ENCODE assay signal across 23 cellular contexts in the genomic region with DNA sequence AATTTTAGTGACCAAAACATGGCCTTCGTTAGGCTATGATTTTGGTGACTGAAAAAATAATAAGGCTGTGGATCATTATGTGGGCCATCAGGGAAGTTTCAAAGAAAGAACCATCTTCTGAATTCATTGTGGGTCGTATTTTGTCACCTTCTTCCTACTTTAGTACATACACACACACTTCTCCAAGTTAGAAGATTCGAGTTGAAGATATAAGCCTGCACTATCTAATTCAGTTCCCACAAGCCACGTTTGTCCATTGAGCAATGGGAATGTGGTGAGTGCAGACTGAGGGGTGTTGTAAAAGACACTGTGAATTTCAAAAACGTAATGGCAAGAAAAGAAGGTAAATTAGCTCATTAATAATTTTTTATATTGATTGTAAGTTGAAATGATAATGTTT.
"Had no signal": no experiment of that assay in that cellular context is flagged by ENCODE, and none has a peak within 500 bp of the region (broad histone marks: within the 10 kb centered on the region; RNA-seq: fewer than 3 reads in every experiment).

No MANE protein-coding gene starts in this region.

- H3K36me3 ChIP-seq: esophagus squamous epithelium, left lung, lower lobe of right lung, neutrophil, right lobe of liver, stomach, thyroid gland, upper lobe of left lung had no signal

- H3K4me3 ChIP-seq: esophagus squamous epithelium, left lung, lower lobe of right lung, right lobe of liver, stomach, thyroid gland, upper lobe of left lung had no signal

- H3K27me3 Mint-ChIP-seq: activated CD4-positive, alpha-beta T cell treated with anti-CD3 and anti-CD28 coated beads for 36 hours; activated CD8-positive, alpha-beta memory T cell treated with anti-CD3 and anti-CD28 coated beads, Interleukin-2, amount 10 ng/mL, durations not matched to agents 7 days and 5 days; activated naive CD4-positive, alpha-beta T cell treated with anti-CD3 and anti-CD28 coated beads, Interleukin-2, amount 50 U/mL, for 24 hours; central memory CD8-positive, alpha-beta T cell; dendritic cell treated with granulocyte-macrophage colony-stimulating factor and Interleukin-4, amounts not matched to agents 40 ng/mL and 50 ng/mL, for 4 days had no signal

- DNase-seq: activated CD4-positive, alpha-beta T cell treated with anti-CD3 and anti-CD28 coated beads for 36 hours; activated CD4-positive, CD25-positive, alpha-beta regulatory T cell; activated CD8-positive, alpha-beta memory T cell treated with anti-CD3 and anti-CD28 coated beads, Interleukin-2, amount 10 ng/mL, durations not matched to agents 7 days and 5 days; activated CD8-positive, alpha-beta T cell treated with anti-CD3 and anti-CD28 coated beads, Interleukin-2, amount 10 ng/mL, durations not matched to agents 7 days and 5 days; activated T-cell treated with anti-CD3 and anti-CD28 coated beads, Interleukin-2, amount 50 U/mL, for 48 hours; esophagus squamous epithelium; foreskin melanocyte; left lung; mesendoderm; right lobe of liver; stimulated activated CD4-positive, alpha-beta T cell treated with anti-CD3 and anti-CD28 coated beads, Interleukin-4, amount 100 ng/mL, for 1 hour; stomach; T-helper 2 cell; thyroid gland; upper lobe of left lung had no signal

- H3K27ac Mint-ChIP-seq: activated CD4-positive, alpha-beta T cell treated with anti-CD3 and anti-CD28 coated beads for 36 hours; activated CD8-positive, alpha-beta memory T cell treated with anti-CD3 and anti-CD28 coated beads, Interleukin-2, amount 10 ng/mL, durations not matched to agents 7 days and 5 days; activated CD8-positive, alpha-beta T cell treated with anti-CD3 and anti-CD28 coated beads, Interleukin-2, amount 10 ng/mL, durations not matched to agents 7 days and 5 days; activated naive CD4-positive, alpha-beta T cell treated with anti-CD3 and anti-CD28 coated beads, Interleukin-2, amount 50 U/mL, for 24 hours; activated T-helper 2 cell treated with anti-CD3 and anti-CD28 coated beads, Interferon-gamma antibody, Interleukin-2, Interleukin-4, amounts not matched to agents 10 μg/mL and 5 μg/mL and 100 μg/mL, durations not matched to agents 14 hours and 24 hours and 36 hours; dendritic cell treated with granulocyte-macrophage colony-stimulating factor and Interleukin-4, amounts not matched to agents 40 ng/mL and 50 ng/mL, for 4 days; nephron; stimulated activated effector memory CD8-positive, alpha-beta T cell treated with anti-CD3 and anti-CD28 coated beads, Interleukin-12 subunit alpha, Interleukin-12 subunit beta, amount 100 ng/mL, for 72 hours had no signal

- H3K4me1 Mint-ChIP-seq: activated CD4-positive, alpha-beta T cell treated with anti-CD3 and anti-CD28 coated beads for 36 hours; activated CD8-positive, alpha-beta memory T cell treated with anti-CD3 and anti-CD28 coated beads, Interleukin-2, amount 10 ng/mL, durations not matched to agents 7 days and 5 days; activated naive CD4-positive, alpha-beta T cell treated with anti-CD3 and anti-CD28 coated beads, Interleukin-2, amount 50 U/mL, for 24 hours; central memory CD8-positive, alpha-beta T cell; stimulated activated effector memory CD8-positive, alpha-beta T cell treated with anti-CD3 and anti-CD28 coated beads, Interleukin-12 subunit alpha, Interleukin-12 subunit beta, amount 100 ng/mL, for 72 hours had no signal

- H3K4me3 Mint-ChIP-seq: activated CD4-positive, alpha-beta T cell treated with anti-CD3 and anti-CD28 coated beads for 36 hours; activated CD8-positive, alpha-beta memory T cell treated with anti-CD3 and anti-CD28 coated beads, Interleukin-2, amount 10 ng/mL, durations not matched to agents 7 days and 5 days; activated CD8-positive, alpha-beta T cell treated with anti-CD3 and anti-CD28 coated beads, Interleukin-2, amount 10 ng/mL, durations not matched to agents 7 days and 5 days; activated naive CD4-positive, alpha-beta T cell treated with anti-CD3 and anti-CD28 coated beads, Interleukin-2, amount 50 U/mL, for 24 hours; central memory CD8-positive, alpha-beta T cell; dendritic cell treated with granulocyte-macrophage colony-stimulating factor and Interleukin-4, amounts not matched to agents 40 ng/mL and 50 ng/mL, for 4 days; nephron; stimulated activated effector memory CD8-positive, alpha-beta T cell treated with anti-CD3 and anti-CD28 coated beads, Interleukin-12 subunit alpha, Interleukin-12 subunit beta, amount 100 ng/mL, for 72 hours had no signal

- ATAC-seq: activated CD4-positive, alpha-beta T cell treated with anti-CD3 and anti-CD28 coated beads for 36 hours; activated CD8-positive, alpha-beta memory T cell treated with anti-CD3 and anti-CD28 coated beads, Interleukin-2, amount 10 ng/mL, durations not matched to agents 7 days and 5 days; activated CD8-positive, alpha-beta T cell treated with anti-CD3 and anti-CD28 coated beads, Interleukin-2, amount 10 ng/mL, durations not matched to agents 7 days and 5 days; left lung; lower lobe of right lung; right lobe of liver; stimulated activated effector memory CD8-positive, alpha-beta T cell treated with anti-CD3 and anti-CD28 coated beads, Interleukin-12 subunit alpha, Interleukin-12 subunit beta, amount 100 ng/mL, for 72 hours had no signal

- H3K4me1 ChIP-seq: esophagus squamous epithelium, left lung, lower lobe of right lung, right lobe of liver, stomach, thyroid gland, upper lobe of left lung had no signal

- H3K36me3 Mint-ChIP-seq: activated CD8-positive, alpha-beta memory T cell treated with anti-CD3 and anti-CD28 coated beads, Interleukin-2, amount 10 ng/mL, durations not matched to agents 7 days and 5 days; activated naive CD4-positive, alpha-beta T cell treated with anti-CD3 and anti-CD28 coated beads, Interleukin-2, amount 50 U/mL, for 24 hours; stimulated activated effector memory CD8-positive, alpha-beta T cell treated with anti-CD3 and anti-CD28 coated beads, Interleukin-12 subunit alpha, Interleukin-12 subunit beta, amount 100 ng/mL, for 72 hours had no signal

- H3K9me3 ChIP-seq: esophagus squamous epithelium, left lung, lower lobe of right lung, neutrophil, right lobe of liver, stomach, thyroid gland, upper lobe of left lung had no signal
